15 cellular contexts compared by ENCODE assay signal in the genomic region with DNA sequence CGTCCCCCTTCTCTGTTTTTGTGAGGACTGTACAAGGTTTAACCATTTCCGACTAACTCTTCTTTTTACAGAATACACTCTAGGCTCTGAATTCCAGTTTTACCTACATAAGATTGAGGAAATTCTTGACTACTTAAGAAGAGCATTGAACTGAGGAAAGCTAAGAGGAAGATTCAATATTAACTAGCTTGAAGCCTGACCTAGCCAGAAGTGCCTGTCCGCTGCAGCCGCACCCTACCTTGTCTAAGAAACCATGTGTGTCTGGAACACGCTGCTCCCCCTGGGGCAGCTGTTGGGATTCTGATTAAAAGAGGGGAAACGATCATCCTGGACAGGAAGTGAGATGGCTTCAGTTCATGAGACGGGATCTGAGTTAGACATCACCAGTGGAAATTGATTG. TPM values are rescaled to one million over a fixed set of nuclear protein-coding genes. Genes with fewer than 3 reads are reported as not detected.
DNase-seq lines count a peak whose midpoint lies in the region; ATAC-seq and TF ChIP-seq lines count a peak whose summit lies in the region.
"Had no signal": no experiment of that assay in that cellular context is flagged by ENCODE, and none has a peak within 500 bp of the region (broad histone marks: within the 10 kb centered on the region; RNA-seq: fewer than 3 reads in every experiment).

No MANE protein-coding gene starts in this region.

- TF ChIP-seq POLR2A in IMR-90 (IDR thresholded peaks at IDR 0.05; ENCODE audit: low read depth, low read length): no peak

- no peak for TF ChIP-seq RAD21 in IMR-90 (IDR thresholded peaks at IDR 0.05; ENCODE audit: low read length)

- H4K8ac ChIP-seq in IMR-90 (ENCODE audit: low read depth in 2 of 2, low read length in 2 of 2): no peak overlapping the region

- H3K4me3 ChIP-seq in IMR-90 (ENCODE audit: insufficient read depth, low read depth, low read length) (no peak overlapping the region), osteoblast (ENCODE audit: insufficient read depth, low read length) (no peak overlapping the region)

- dilution Hi-C loops in IMR-90 (cut with HindIII; ENCODE audit: low sequenced_read_pairs, unreplicated experiment): no loop called here

- H2BK15ac ChIP-seq in IMR-90 (ENCODE audit: low read depth, low read length): no peak overlapping the region

- intact Hi-C loops in IMR-90 (cut with micrococcal nuclease): no loop called here

- H4K20me1 ChIP-seq in IMR-90 (ENCODE audit: insufficient read depth, low read length) (no peaks in the 10 kb centered on the region), osteoblast (ENCODE audit: insufficient read depth, low read length) (no peaks in the 10 kb centered on the region)

- H3K27me3 ChIP-seq in IMR-90 (ENCODE audit: control insufficient read depth, insufficient read depth, low read length): peaks cover 7% of the 10 kb centered on the region
- no peaks in the 10 kb centered on the region for H3K27me3 ChIP-seq in osteoblast (ENCODE audit: insufficient read depth, low read length)

- no peak overlapping the region for H3K23ac ChIP-seq in IMR-90 (ENCODE audit: low read depth, low read length)

- no peak overlapping the region for H3K4ac ChIP-seq in IMR-90 (ENCODE audit: low read depth, low read length)

- no peak overlapping the region for H2BK20ac ChIP-seq in IMR-90 (ENCODE audit: low read depth, low read length)

- H2AFZ ChIP-seq in IMR-90 (replicated peaks; ENCODE audit: low read length, poor library complexity) (peak overlapping the region; percentile 71), osteoblast (ENCODE audit: low read length) (no peak overlapping the region)

- BruUV-seq in IMR-90 (replicated peaks; lab: Mats Ljungman, UMichigan): no TSS peak

- H3K9me1 ChIP-seq in IMR-90 (ENCODE audit: insufficient read depth, low read length): no peaks in the 10 kb centered on the region

- H3K79me1 ChIP-seq in IMR-90 (ENCODE audit: low read depth in 1 of 2, low read length in 2 of 2): no peaks in the 10 kb centered on the region

- H4K91ac ChIP-seq in IMR-90 (ENCODE audit: insufficient read depth, low read depth, low read length): no peak overlapping the region

- CTCF ChIA-PET in IMR-90 (lab: Yijun Ruan, JAX): no interaction called here

- H3K36me3 ChIP-seq in IMR-90 (ENCODE audit: control insufficient read depth, insufficient read depth, low read length): no peaks in the 10 kb centered on the region
- H3K36me3 ChIP-seq in osteoblast (ENCODE audit: insufficient read depth, low read length): no peaks in the 10 kb centered on the region

- H3K9me3 ChIP-seq in IMR-90 (ENCODE audit: control insufficient read depth, insufficient read depth, low read length) (no peaks in the 10 kb centered on the region), osteoblast (ENCODE audit: low read depth, low read length) (no peaks in the 10 kb centered on the region)

- in situ Hi-C loops in IMR-90 (cut with MboI; ENCODE audit: low sequenced_read_pairs): no loop called here

- no peak overlapping the region for H3K9ac ChIP-seq in IMR-90 (ENCODE audit: low read depth, low read length)

- H3K27ac Mint-ChIP-seq in activated naive CD8-positive, alpha-beta T cell: peak overlapping the region; percentile 4
- H3K27ac Mint-ChIP-seq in activated naive CD8-positive, alpha-beta T cell treated with anti-CD3 and anti-CD28 coated beads, Interleukin-2, amount 50 U/mL, for 24 hours: no peak overlapping the region

- H3K9me3 Mint-ChIP-seq in activated naive CD8-positive, alpha-beta T cell (ENCODE audit: low read depth): no peaks in the 10 kb centered on the region
- H3K9me3 Mint-ChIP-seq in activated naive CD8-positive, alpha-beta T cell treated with anti-CD3 and anti-CD28 coated beads, Interleukin-2, amount 50 U/mL, for 24 hours: no peaks in the 10 kb centered on the region
- H3K9me3 Mint-ChIP-seq: CD4-positive, alpha-beta memory T cell; H9 had no signal

- H3K27me3 Mint-ChIP-seq in activated naive CD8-positive, alpha-beta T cell: no peaks in the 10 kb centered on the region
- no peaks in the 10 kb centered on the region for H3K27me3 Mint-ChIP-seq in activated naive CD8-positive, alpha-beta T cell treated with anti-CD3 and anti-CD28 coated beads, Interleukin-2, amount 50 U/mL, for 24 hours

- H3K56ac ChIP-seq in IMR-90 (ENCODE audit: extremely low read depth, insufficient read depth, low read length): no peak overlapping the region

- H3K4me1 ChIP-seq in IMR-90 (ENCODE audit: control insufficient read depth, insufficient read depth, low read length): no peaks in the 10 kb centered on the region
- no peaks in the 10 kb centered on the region for H3K4me1 ChIP-seq in osteoblast (ENCODE audit: insufficient read depth, low read length)

- no peaks in the 10 kb centered on the region for H3K79me2 ChIP-seq in osteoblast (ENCODE audit: insufficient read depth, low read length)

- H3K27ac ChIP-seq in IMR-90 (ENCODE audit: insufficient read depth, low read length): no peak overlapping the region
- H3K27ac ChIP-seq in osteoblast (ENCODE audit: low read depth, low read length): no peak overlapping the region
- H3K27ac ChIP-seq: C4-2B had no signal

- ATAC-seq in activated naive CD8-positive, alpha-beta T cell treated with anti-CD3 and anti-CD28 coated beads, Interleukin-2, amount 50 U/mL, for 24 hours: no peak
- ATAC-seq in IMR-90 (ENCODE audit: low read depth): no peak

- POLR2A ChIA-PET in IMR-90 (lab: Charles Lee; ENCODE audit: unreplicated experiment): no interaction called here

- no peak overlapping the region for H2AK9ac ChIP-seq in IMR-90 (replicated peaks; ENCODE audit: low read depth, low read length, poor library complexity)

- H3K18ac ChIP-seq in IMR-90 (ENCODE audit: low read depth, low read length): no peak overlapping the region

- H2BK5ac ChIP-seq in IMR-90 (ENCODE audit: low read depth, low read length, poor library complexity, severe bottlenecking): no peak overlapping the region

- DNase-seq in activated naive CD8-positive, alpha-beta T cell treated with anti-CD3 and anti-CD28 coated beads, Interleukin-2, amount 50 U/mL, for 24 hours: no peak
- DNase-seq in IMR-90 (no peak), dermis blood vessel endothelial cell (peak; percentile 49), osteoblast (ENCODE audit: insufficient read length, low spot score, missing footprints) (no peak), RKO (ENCODE audit: low spot score) (no peak), SKM-1 (lab: John Stamatoyannopoulos, UW; ENCODE audit: unreplicated experiment) (no peak)
- DNase-seq: 8988T; CD4-positive, alpha-beta memory T cell; DMS153; DND-41; GDM1; H9 had no signal

- H4K5ac ChIP-seq in IMR-90 (ENCODE audit: low read depth, low read length): no peak overlapping the region

- no peak overlapping the region for H2AK5ac ChIP-seq in IMR-90 (ENCODE audit: low read depth, low read length)

- H3K4me2 ChIP-seq in IMR-90 (ENCODE audit: low read depth, low read length) (no peak overlapping the region), osteoblast (ENCODE audit: insufficient read depth, low read length) (no peak overlapping the region)

- H3K4me3 Mint-ChIP-seq in activated naive CD8-positive, alpha-beta T cell: no peak overlapping the region
- no peak overlapping the region for H3K4me3 Mint-ChIP-seq in activated naive CD8-positive, alpha-beta T cell treated with anti-CD3 and anti-CD28 coated beads, Interleukin-2, amount 50 U/mL, for 24 hours
- H3K4me3 Mint-ChIP-seq: CD4-positive, alpha-beta memory T cell; H9 had no signal

- H3K14ac ChIP-seq in IMR-90 (replicated peaks; ENCODE audit: low read depth, low read length): no peak overlapping the region

- WGBS in IMR-90 (ENCODE audit: extremely low coverage in 2 of 2, insufficient read length in 1 of 2), 2 experiments: no CpG with 5 or more reads among the region's 7 CpGs

- H3K36me3 Mint-ChIP-seq in activated naive CD8-positive, alpha-beta T cell: no peaks in the 10 kb centered on the region
- H3K36me3 Mint-ChIP-seq in activated naive CD8-positive, alpha-beta T cell treated with anti-CD3 and anti-CD28 coated beads, Interleukin-2, amount 50 U/mL, for 24 hours (ENCODE audit: low read depth): peaks cover 2% of the 10 kb centered on the region

- H3K4me1 Mint-ChIP-seq in activated naive CD8-positive, alpha-beta T cell (ENCODE audit: low read depth): peaks cover 32% of the 10 kb centered on the region
- H3K4me1 Mint-ChIP-seq in activated naive CD8-positive, alpha-beta T cell treated with anti-CD3 and anti-CD28 coated beads, Interleukin-2, amount 50 U/mL, for 24 hours: peaks cover 47% of the 10 kb centered on the region

- no peak overlapping the region for H2BK120ac ChIP-seq in IMR-90 (ENCODE audit: low read depth, low read length)

- TF ChIP-seq CTCF in IMR-90 (conservative IDR thresholded peaks at IDR 0.05; ENCODE audit: low read depth, low read length) (no peak), osteoblast (IDR thresholded peaks at IDR 0.05; ENCODE audit: extremely low read depth, low read depth, low read length) (no peak)

TF ChIP-seq in IMR-90, 13 proteins besides CTCF, POLR2A, EP300 and RAD21 (continues in another document):
- TF ChIP-seq CHD1 (IDR thresholded peaks at IDR 0.05; ENCODE audit: low read depth, low read length): no peak
- TF ChIP-seq, protein P1, sequence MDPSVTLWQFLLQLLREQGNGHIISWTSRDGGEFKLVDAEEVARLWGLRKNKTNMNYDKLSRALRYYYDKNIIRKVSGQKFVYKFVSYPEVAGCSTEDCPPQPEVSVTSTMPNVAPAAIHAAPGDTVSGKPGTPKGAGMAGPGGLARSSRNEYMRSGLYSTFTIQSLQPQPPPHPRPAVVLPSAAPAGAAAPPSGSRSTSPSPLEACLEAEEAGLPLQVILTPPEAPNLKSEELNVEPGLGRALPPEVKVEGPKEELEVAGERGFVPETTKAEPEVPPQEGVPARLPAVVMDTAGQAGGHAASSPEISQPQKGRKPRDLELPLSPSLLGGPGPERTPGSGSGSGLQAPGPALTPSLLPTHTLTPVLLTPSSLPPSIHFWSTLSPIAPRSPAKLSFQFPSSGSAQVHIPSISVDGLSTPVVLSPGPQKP (IDR thresholded peaks at IDR 0.05; ENCODE audit: borderline replicate concordance, low read depth, low read length): no peak
- TF ChIP-seq BHLHE40 (IDR thresholded peaks at IDR 0.05; ENCODE audit: low read depth, low read length): no peak
- no peak for TF ChIP-seq CEBPB (IDR thresholded peaks at IDR 0.05; ENCODE audit: low read depth, low read length)
- no peak for TF ChIP-seq NFE2L2 (IDR thresholded peaks at IDR 0.05; ENCODE audit: low read depth, low read length)
- TF ChIP-seq SMC3 (IDR thresholded peaks at IDR 0.05; ENCODE audit: low read depth, low read length): no peak

RNA-seq across cellular contexts. Expression of a gene that starts 28.9 kb away (rescaled TPM):
- total RNA-seq in IMR-90 (2012; rRNA removed) (not detected in 2 replicates), dermis blood vessel endothelial cell (not detected in 2 replicates), osteoblast (not detected in 2 replicates)
- polyA plus RNA-seq in IMR-90 (2012; rRNA removed): not detected in 2 replicates
- not detected in 2 replicates for polyA plus RNA-seq in IMR-90 (2012; cell fraction: cytosol; rRNA removed)
- polyA plus RNA-seq in IMR-90 (2012; cell fraction: nucleus; rRNA removed; ENCODE audit: low replicate concordance): not detected in 2 replicates
- total RNA-seq: CD4-positive, alpha-beta memory T cell; H9; HT1080 had no signal

RNA-seq across cellular contexts. Expression of a gene that starts 51.7 kb away (rescaled TPM):
- not detected in 2 replicates for total RNA-seq in IMR-90 (2012; rRNA removed)
- polyA plus RNA-seq in IMR-90 (2012; rRNA removed): not detected in 2 replicates
- not detected in 2 replicates for polyA plus RNA-seq in IMR-90 (2012; cell fraction: cytosol; rRNA removed)
- polyA plus RNA-seq in IMR-90 (2012; cell fraction: nucleus; rRNA removed; ENCODE audit: low replicate concordance): not detected in 2 replicates
- 0.17 TPM in 1 of 2 replicates, not detected in the other for total RNA-seq in dermis blood vessel endothelial cell
- not detected in 2 replicates for total RNA-seq in osteoblast
- total RNA-seq: CD4-positive, alpha-beta memory T cell; H9; HT1080 had no signal
- polyA plus RNA-seq: CD4-positive, alpha-beta memory T cell had no signal
